Comparison of ENCODE assay signal across 20 cellular contexts in the genomic region with DNA sequence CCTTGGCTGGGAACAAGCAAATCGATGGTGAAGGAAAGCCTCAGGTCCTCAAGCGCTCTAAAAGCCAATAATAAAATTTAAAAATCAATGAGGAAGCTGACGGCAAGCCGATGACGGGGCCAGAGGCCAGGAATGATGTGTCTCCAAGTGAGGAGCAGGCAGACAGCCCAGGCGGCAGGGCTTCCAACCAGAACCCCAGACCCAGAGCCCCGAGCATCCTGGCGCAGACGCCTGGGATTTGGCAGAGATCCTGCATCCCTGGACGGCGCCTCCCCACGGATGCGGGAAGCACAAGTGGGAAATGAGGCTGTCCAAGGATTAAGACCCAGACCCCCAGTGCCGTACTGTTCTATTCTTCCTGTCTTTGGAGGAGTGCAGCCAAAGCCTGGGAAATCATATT.
A peak's percentile ranks its signal among the peaks of the same experiment; 100 is the strongest.
DNase-seq lines count a peak whose midpoint lies in the region; ATAC-seq, FAIRE-seq and TF ChIP-seq lines count a peak whose summit lies in the region.
"Had no signal": no experiment of that assay in that cellular context is flagged by ENCODE, and none has a peak within 500 bp of the region (broad histone marks: within the 10 kb centered on the region; RNA-seq: fewer than 3 reads in every experiment).

No MANE protein-coding gene starts in this region.

- CTCF ChIA-PET in H1 (lab: Charles Lee; ENCODE audit: partially characterized antibody), result interaction anchor here (0.6 to 1.5 kb wide), 5 partner anchors 8 to 197 kb away, joined by 3 to 5 read pairs (median 3); no protein-coding TSS in a partner anchor

- ATAC-seq in right cardiac atrium (peak; percentile 32 to 54), GM21367 (IDR thresholded peaks at IDR 0.05; ENCODE audit: unreplicated experiment) (no peak)
- ATAC-seq: HCT116 had no signal

- H3K4me3 ChIP-seq in right cardiac atrium (ENCODE audit: low read length), result no peak overlapping the region
- H3K4me3 ChIP-seq in right atrium auricular region, result no peak overlapping the region
- no peak overlapping the region for H3K4me3 ChIP-seq in H1 (ENCODE audit: extremely low read depth in 1 of 4, insufficient read depth in 2 of 4, low read depth in 3 of 4, low read length in 4 of 4)
- H3K4me3 ChIP-seq in H7 (ENCODE audit: insufficient read depth, low read depth, low read length), result no peak overlapping the region
- no peak overlapping the region for H3K4me3 ChIP-seq in sigmoid colon
- H3K4me3 ChIP-seq: SK-N-MC had no signal

- H4K5ac ChIP-seq in H1 (ENCODE audit: insufficient read length, low read depth, low read length), result no peak overlapping the region

- H4K8ac ChIP-seq in H1 (ENCODE audit: extremely low read depth, insufficient read depth, low read length), result 0 out of 2 replicates have a peak overlapping the region, but pooled peaks have one; percentile 51

- no peak overlapping the region for H3K4me2 ChIP-seq in H1 (ENCODE audit: insufficient read depth in 1 of 2, low read depth in 2 of 2, low read length in 2 of 2)

- FAIRE-seq in H1 (lab: Jason Lieb, UNC), result no peak

- H3K27me3 ChIP-seq in right cardiac atrium (ENCODE audit: control insufficient read depth, insufficient read depth) (no peaks in the 10 kb centered on the region), right atrium auricular region (peaks cover 0 to 5% of the 10 kb centered on the region in 2 donors), H1 (replicated peaks in 1 of 4; ENCODE audit: control insufficient read depth in 3 of 4, extremely low read depth in 1 of 4, insufficient read depth in 3 of 4, low read length in 3 of 4) (peaks cover 0 to 1% (median 0%) of the 10 kb centered on the region in 4 experiments; a peak in 1 of 7 replicates), H7 (ENCODE audit: control insufficient read depth, insufficient read depth, low read length) (no peaks in the 10 kb centered on the region), sigmoid colon (peaks cover 0 to 4% (median 0%) of the 10 kb centered on the region in 3 donors)

- no peak overlapping the region for H2BK120ac ChIP-seq in H1 (replicated peaks; ENCODE audit: low read depth, low read length)

- TF ChIP-seq POLR2A in H1 (IDR thresholded peaks at IDR 0.05; ENCODE audit: control extremely low read depth in 1 of 2, low read depth in 2 of 2, low read length in 2 of 2) (no peak), sigmoid colon (IDR thresholded peaks at IDR 0.05) (no peak)

- intact Hi-C loops in right cardiac atrium (cut with DNase I), result loop anchor here in 1 of 4 donors (10.0 kb wide), 1 partner anchor 63 kb away; no protein-coding TSS in a partner anchor
- intact Hi-C loops in sigmoid colon (cut with DNase I), result no loop called here

- no peaks in the 10 kb centered on the region for H3K23me2 ChIP-seq in H1 (ENCODE audit: low read depth, low read length)

- H2BK12ac ChIP-seq in H1 (ENCODE audit: low read depth, low read length), result no peak overlapping the region

- TF ChIP-seq EP300 in H1 (IDR thresholded peaks at IDR 0.05; ENCODE audit: borderline replicate concordance in 1 of 2, low read depth in 2 of 2, low read length in 2 of 2) (no peak), sigmoid colon (IDR thresholded peaks at IDR 0.05) (no peak)

- POLR2A ChIA-PET in H1 (lab: Charles Lee; ENCODE audit: partially characterized antibody), result no interaction called here

- H3K27ac ChIP-seq in right cardiac atrium (ENCODE audit: low read length), result no peak overlapping the region
- H3K27ac ChIP-seq in right atrium auricular region, result no peak overlapping the region
- H3K27ac ChIP-seq in H1 (ENCODE audit: low read depth, low read length), result no peak overlapping the region
- H3K27ac ChIP-seq in sigmoid colon, result no peak overlapping the region
- H3K27ac ChIP-seq: RWPE1, SK-N-MC had no signal

- TF ChIP-seq RAD21 in H1 (IDR thresholded peaks at IDR 0.05 in 1 of 2, conservative IDR thresholded peaks at IDR 0.05 in 1 of 2; ENCODE audit: low read depth in 2 of 2, low read length in 2 of 2), result no peak

- 45% methylated on average over 14 of the region's 14 CpGs for WGBS in right cardiac atrium
- WGBS in H1 (ENCODE audit: extremely low coverage in 1 of 2, insufficient coverage in 1 of 2, insufficient read length in 1 of 2, insufficient replicate concordance in 2 of 2, low coverage in 1 of 2, low lambda C conversion rate in 2 of 2, missing lambda C conversion rate in 1 of 2), 2 experiments, result 93% methylated on average over 14 of the region's 14 CpGs; no CpG with 5 or more reads in 1 of the 2 experiments
- WGBS in sigmoid colon, 2 donors, result 81 to 86% methylated on average over 14 of the region's 14 CpGs

- no peak overlapping the region for H2BK5ac ChIP-seq in H1 (ENCODE audit: low read depth, low read length)

- no peaks in the 10 kb centered on the region for H4K20me1 ChIP-seq in H1 (replicated peaks in 1 of 2; ENCODE audit: control insufficient read depth in 1 of 2, insufficient read depth in 2 of 2, low read length in 2 of 2)

- no peak overlapping the region for H4K91ac ChIP-seq in H1 (replicated peaks; ENCODE audit: insufficient read length, low read length)

- H3K79me1 ChIP-seq in H1 (ENCODE audit: low read depth, low read length), result no peaks in the 10 kb centered on the region

- peak; percentile 17 to 76 (median 68) for DNase-seq in right cardiac atrium
- DNase-seq in right atrium auricular region (ENCODE audit: low spot score), result no peak
- peak; percentile 39 to 67 for DNase-seq in NCI-H446 (lab: John Stamatoyannopoulos, UW)
- no peak for DNase-seq in H1 (ENCODE audit: low read depth in 1 of 2, low spot score in 2 of 2)
- peak; percentile 43 for DNase-seq in retina
- DNase-seq in H7, result no peak
- DNase-seq in sigmoid colon, result no peak
- DNase-seq: CD4-positive, CD25-positive, alpha-beta regulatory T cell; EL; NCI-H1417 treated with DMSO at 0.1 percent for 48 hours; NCI-H1930; NCI-H2227 treated with DMSO at 0.1 percent for 48 hours; NCI-H524; NCI-H774; NK-92 treated with Interleukin-12 subunit alpha and Interleukin-12 subunit beta, amount 100 ng/mL, for 24 hours; SHP77 treated with DMSO at 0.1 percent for 48 hours had no signal

- H3K9ac ChIP-seq in H1 (replicated peaks in 1 of 4; ENCODE audit: extremely low read depth in 1 of 4, low read depth in 3 of 4, low read length in 3 of 4), result no peak overlapping the region

- no peak overlapping the region for H2BK20ac ChIP-seq in H1 (ENCODE audit: low read length)

- H2AK5ac ChIP-seq in H1 (ENCODE audit: low read depth, low read length), result no peak overlapping the region

- H3K4ac ChIP-seq in H1 (replicated peaks; ENCODE audit: insufficient read length, low read depth, low read length), result no peak overlapping the region

- no peaks in the 10 kb centered on the region for H3K79me2 ChIP-seq in H1 (ENCODE audit: control insufficient read depth in 1 of 2, insufficient read depth in 2 of 2, low read length in 2 of 2)

- H3K23ac ChIP-seq in H1 (ENCODE audit: insufficient read length), result no peak overlapping the region

- no peaks in the 10 kb centered on the region for H3K36me3 ChIP-seq in right atrium auricular region
- H3K36me3 ChIP-seq in H1 (ENCODE audit: control insufficient read depth in 2 of 4, insufficient read depth in 4 of 4, low read length in 3 of 4), result no peaks in the 10 kb centered on the region
- H3K36me3 ChIP-seq in H7 (replicated peaks; ENCODE audit: control insufficient read depth, insufficient read depth, low read length), result no peaks in the 10 kb centered on the region
- H3K36me3 ChIP-seq in sigmoid colon, result no peaks in the 10 kb centered on the region

- no peaks in the 10 kb centered on the region for H3K9me3 ChIP-seq in right cardiac atrium (ENCODE audit: control insufficient read depth, low read length)
- no peaks in the 10 kb centered on the region for H3K9me3 ChIP-seq in right atrium auricular region
- peaks cover 2 to 4% of the 10 kb centered on the region in 2 experiments; a peak in 1 of 4 replicates for H3K9me3 ChIP-seq in H1 (ENCODE audit: insufficient read depth in 2 of 2, low read depth in 1 of 2, low read length in 1 of 2)
- no peaks in the 10 kb centered on the region for H3K9me3 ChIP-seq in sigmoid colon

- H3K4me1 ChIP-seq in right cardiac atrium (ENCODE audit: control insufficient read depth, insufficient read depth, low read length), result peaks cover 5% of the 10 kb centered on the region
- H3K4me1 ChIP-seq in right atrium auricular region, result no peaks in the 10 kb centered on the region
- H3K4me1 ChIP-seq in H1 (replicated peaks in 1 of 4; ENCODE audit: control insufficient read depth in 3 of 4, insufficient read depth in 4 of 4, low read length in 3 of 4), result peaks cover 0 to 4% (median 2%) of the 10 kb centered on the region in 4 experiments; a peak in 2 of 7 replicates
- no peaks in the 10 kb centered on the region for H3K4me1 ChIP-seq in sigmoid colon

- H3K56ac ChIP-seq in H1 (replicated peaks; ENCODE audit: insufficient read length, low read depth, low read length), result no peak overlapping the region

- no peak for TF ChIP-seq CTCF in right atrium auricular region (IDR thresholded peaks at IDR 0.05)
- TF ChIP-seq CTCF in H1 (IDR thresholded peaks at IDR 0.05; ENCODE audit: control extremely low read depth in 1 of 3, insufficient read depth in 1 of 3, low read depth in 1 of 3, low read length in 3 of 3), result no peak
- no peak for TF ChIP-seq CTCF in sigmoid colon (IDR thresholded peaks at IDR 0.05)

- no peak overlapping the region for H2AFZ ChIP-seq in H1 (ENCODE audit: low read length)

- H3K14ac ChIP-seq in H1 (ENCODE audit: insufficient read length), result no peak overlapping the region

- H3K18ac ChIP-seq in H1 (ENCODE audit: extremely low read depth, low read length), result no peak overlapping the region

- H2BK15ac ChIP-seq in H1 (ENCODE audit: low read length), result no peak overlapping the region

TF ChIP-seq in H1, 55 proteins besides CTCF, POLR2A, EP300 and RAD21:
- no peak for TF ChIP-seq SRF (IDR thresholded peaks at IDR 0.05; ENCODE audit: low read depth, low read length)

Comparison
In these comparisons a context has a peak if more than half of its experiments do, and no peak if none do; other contexts are left out.
1. DNase-seq: peak in right cardiac atrium (3 of 3), NCI-H446 (2 of 2) and retina (single experiment); none in right atrium auricular region (single experiment), H1 (0 of 2), H7 (single experiment) and sigmoid colon (single experiment).